Comparison of ENCODE assay signal across 20 cellular contexts in genomic region chr15:71153823-71154524, GRCh38. TPM values are rescaled to one million over a fixed set of nuclear protein-coding genes. Genes with fewer than 3 reads are reported as not detected.
DNase-seq lines count a peak whose midpoint lies in the region; ATAC-seq and TF ChIP-seq lines count a peak whose summit lies in the region.
"Had no signal": no experiment of that assay in that cellular context is flagged by ENCODE, and none has a peak within 500 bp of the region (broad histone marks: within the 10 kb centered on the region; RNA-seq: fewer than 3 reads in every experiment).

No MANE protein-coding gene starts in this region.

- H3K36me3 ChIP-seq in right atrium auricular region, result no peaks in the 10 kb centered on the region
- H3K36me3 ChIP-seq in mesenchymal stem cell (ENCODE audit: control insufficient read depth in 1 of 2, insufficient read depth in 2 of 2, low read depth in 1 of 2, low read length in 2 of 2), result peaks cover 7 to 9% of the 10 kb centered on the region in 2 experiments
- H3K36me3 ChIP-seq: SJCRH30 had no signal

- H3K27ac ChIP-seq in epithelial cell of prostate (peak overlapping the region; percentile 9), right atrium auricular region (peak overlapping the region; percentile 85 to 86), mesenchymal stem cell (ENCODE audit: low read length, poor library complexity, severe bottlenecking) (no peak overlapping the region)
- H3K27ac ChIP-seq: coronary artery, SJCRH30 had no signal

- H3K79me1 ChIP-seq in mesenchymal stem cell (replicated peaks; ENCODE audit: low read length, poor library complexity, severe bottlenecking), result peaks cover 14% of the 10 kb centered on the region

- H3K36me3 Mint-ChIP-seq in activated T-cell treated with anti-CD3 and anti-CD28 coated beads, Interleukin-2, amount 50 U/mL, for 24 hours (ENCODE audit: low read depth), result no peaks in the 10 kb centered on the region
- H3K36me3 Mint-ChIP-seq: activated naive CD4-positive, alpha-beta T cell treated with anti-CD3 and anti-CD28 coated beads, Interleukin-2, amount 50 U/mL, for 24 hours; CD8-positive, alpha-beta T cell; stimulated activated naive B cell treated with anti-CD40 and anti-IgM and Interleukin-4, amounts not matched to agents 10 μg/mL and 1 μg/mL and 100 μg/mL, for 72 hours had no signal

- no peak overlapping the region for H4K8ac ChIP-seq in mesenchymal stem cell (ENCODE audit: low read length)

- no peak overlapping the region for H3K4me2 ChIP-seq in mesenchymal stem cell (ENCODE audit: low read length, poor library complexity, severe bottlenecking)

- no peak overlapping the region for H3K9ac ChIP-seq in mesenchymal stem cell (ENCODE audit: low read length)

- no peak overlapping the region for H2BK12ac ChIP-seq in mesenchymal stem cell (ENCODE audit: low read length in 2 of 2)

- H4K91ac ChIP-seq in mesenchymal stem cell (ENCODE audit: low read length), result no peak overlapping the region

- no peak overlapping the region for H2AFZ ChIP-seq in mesenchymal stem cell (ENCODE audit: low read depth, low read length)

- no peaks in the 10 kb centered on the region for H3K9me3 Mint-ChIP-seq in activated T-cell treated with anti-CD3 and anti-CD28 coated beads, Interleukin-2, amount 50 U/mL, for 24 hours
- H3K9me3 Mint-ChIP-seq in stimulated activated naive CD8-positive, alpha-beta T cell treated with anti-CD3 and anti-CD28 coated beads, Interleukin-15, amount 100 ng/mL, for 72 hours, result no peaks in the 10 kb centered on the region
- H3K9me3 Mint-ChIP-seq: activated B cell treated with CpG ODN at 0.5 μM for 24 hours; activated naive CD4-positive, alpha-beta T cell treated with anti-CD3 and anti-CD28 coated beads, Interleukin-2, amount 50 U/mL, for 24 hours; CD8-positive, alpha-beta T cell; stimulated activated naive B cell treated with anti-CD40 and anti-IgM and Interleukin-4, amounts not matched to agents 10 μg/mL and 1 μg/mL and 100 μg/mL, for 72 hours had no signal

- H3K27me3 ChIP-seq in right atrium auricular region (no peaks in the 10 kb centered on the region), mesenchymal stem cell (ENCODE audit: control insufficient read depth in 1 of 2, insufficient read depth in 1 of 2, low read length in 2 of 2) (no peaks in the 10 kb centered on the region)
- H3K27me3 ChIP-seq: SJCRH30 had no signal

- DNase-seq in GM03348 (ENCODE audit: low spot score) (peak; percentile 14), NCI-H524 (lab: John Stamatoyannopoulos, UW) (peak; percentile 41 to 71), epithelial cell of prostate (ENCODE audit: low read depth, low spot score) (no peak), right atrium auricular region (ENCODE audit: low spot score) (no peak), AG20443 (ENCODE audit: low spot score) (no peak), mesenchymal stem cell (no peak)
- no peak for DNase-seq in activated T-cell treated with anti-CD3 and anti-CD28 coated beads, Interleukin-2, amount 50 U/mL, for 24 hours
- no peak for DNase-seq in stimulated activated naive CD8-positive, alpha-beta T cell treated with anti-CD3 and anti-CD28 coated beads, Interleukin-15, amount 100 ng/mL, for 72 hours
- DNase-seq: activated B cell treated with CpG ODN at 0.5 μM for 24 hours; activated T-cell treated with anti-CD3 and anti-CD28 coated beads, Interleukin-2, amount 50 U/mL, for 48 hours; CD8-positive, alpha-beta T cell; DMS79 treated with DMSO at 0.1 percent for 48 hours; KG1; MV-4-11; NCI-H1930; SJCRH30; stimulated activated naive B cell treated with anti-CD40 and anti-IgM and Interleukin-4, amounts not matched to agents 10 μg/mL and 1 μg/mL and 100 μg/mL, for 72 hours; T-helper 17 cell had no signal

- H2BK5ac ChIP-seq in mesenchymal stem cell (ENCODE audit: low read depth, low read length, poor library complexity, severe bottlenecking), result no peak overlapping the region

- H3K27ac Mint-ChIP-seq in activated T-cell treated with anti-CD3 and anti-CD28 coated beads, Interleukin-2, amount 50 U/mL, for 24 hours, result no peak overlapping the region
- H3K27ac Mint-ChIP-seq in stimulated activated naive CD8-positive, alpha-beta T cell treated with anti-CD3 and anti-CD28 coated beads, Interleukin-15, amount 100 ng/mL, for 72 hours, result no peak overlapping the region
- H3K27ac Mint-ChIP-seq: activated B cell treated with CpG ODN at 0.5 μM for 24 hours; activated naive CD4-positive, alpha-beta T cell treated with anti-CD3 and anti-CD28 coated beads, Interleukin-2, amount 50 U/mL, for 24 hours; CD8-positive, alpha-beta T cell; stimulated activated naive B cell treated with anti-CD40 and anti-IgM and Interleukin-4, amounts not matched to agents 10 μg/mL and 1 μg/mL and 100 μg/mL, for 72 hours; T-helper 17 cell had no signal

- no peak overlapping the region for H3K18ac ChIP-seq in mesenchymal stem cell (ENCODE audit: low read depth in 1 of 2, low read length in 2 of 2)

- H3K4me1 ChIP-seq in right atrium auricular region (peaks cover 0 to 49% of the 10 kb centered on the region in 2 donors), mesenchymal stem cell (ENCODE audit: control insufficient read depth, insufficient read depth, low read depth, low read length) (peaks cover 11% of the 10 kb centered on the region)
- H3K4me1 ChIP-seq: SJCRH30 had no signal

- H3K4me3 Mint-ChIP-seq in activated T-cell treated with anti-CD3 and anti-CD28 coated beads, Interleukin-2, amount 50 U/mL, for 24 hours, result no peak overlapping the region
- H3K4me3 Mint-ChIP-seq in stimulated activated naive CD8-positive, alpha-beta T cell treated with anti-CD3 and anti-CD28 coated beads, Interleukin-15, amount 100 ng/mL, for 72 hours, result no peak overlapping the region
- H3K4me3 Mint-ChIP-seq: activated B cell treated with CpG ODN at 0.5 μM for 24 hours; activated naive CD4-positive, alpha-beta T cell treated with anti-CD3 and anti-CD28 coated beads, Interleukin-2, amount 50 U/mL, for 24 hours; CD8-positive, alpha-beta T cell; stimulated activated naive B cell treated with anti-CD40 and anti-IgM and Interleukin-4, amounts not matched to agents 10 μg/mL and 1 μg/mL and 100 μg/mL, for 72 hours; T-helper 17 cell had no signal

- no peak for ATAC-seq in stimulated activated naive CD8-positive, alpha-beta T cell treated with anti-CD3 and anti-CD28 coated beads, Interleukin-15, amount 100 ng/mL, for 72 hours
- ATAC-seq: CD8-positive, alpha-beta T cell; stimulated activated naive B cell treated with anti-CD40 and anti-IgM and Interleukin-4, amounts not matched to agents 10 μg/mL and 1 μg/mL and 100 μg/mL, for 72 hours; T-helper 17 cell had no signal

- no peak overlapping the region for H2AK5ac ChIP-seq in mesenchymal stem cell (ENCODE audit: low read length, severe bottlenecking)

- H3K4me3 ChIP-seq in right atrium auricular region (no peak overlapping the region), mesenchymal stem cell (ENCODE audit: insufficient read depth in 1 of 2, low read depth in 1 of 2, low read length in 2 of 2) (no peak overlapping the region)
- H3K4me3 ChIP-seq: coronary artery, SJCRH30 had no signal

- H3K4me1 Mint-ChIP-seq in activated T-cell treated with anti-CD3 and anti-CD28 coated beads, Interleukin-2, amount 50 U/mL, for 24 hours (ENCODE audit: low read depth), result no peaks in the 10 kb centered on the region
- H3K4me1 Mint-ChIP-seq in stimulated activated naive CD8-positive, alpha-beta T cell treated with anti-CD3 and anti-CD28 coated beads, Interleukin-15, amount 100 ng/mL, for 72 hours, result no peaks in the 10 kb centered on the region
- H3K4me1 Mint-ChIP-seq: activated B cell treated with CpG ODN at 0.5 μM for 24 hours; activated naive CD4-positive, alpha-beta T cell treated with anti-CD3 and anti-CD28 coated beads, Interleukin-2, amount 50 U/mL, for 24 hours; stimulated activated naive B cell treated with anti-CD40 and anti-IgM and Interleukin-4, amounts not matched to agents 10 μg/mL and 1 μg/mL and 100 μg/mL, for 72 hours; T-helper 17 cell had no signal

- peaks cover 11% of the 10 kb centered on the region for H3K27me3 Mint-ChIP-seq in activated T-cell treated with anti-CD3 and anti-CD28 coated beads, Interleukin-2, amount 50 U/mL, for 24 hours
- H3K27me3 Mint-ChIP-seq in stimulated activated naive CD8-positive, alpha-beta T cell treated with anti-CD3 and anti-CD28 coated beads, Interleukin-15, amount 100 ng/mL, for 72 hours, result peaks cover 13% of the 10 kb centered on the region
- H3K27me3 Mint-ChIP-seq: activated B cell treated with CpG ODN at 0.5 μM for 24 hours; stimulated activated naive B cell treated with anti-CD40 and anti-IgM and Interleukin-4, amounts not matched to agents 10 μg/mL and 1 μg/mL and 100 μg/mL, for 72 hours had no signal

- H2BK15ac ChIP-seq in mesenchymal stem cell (ENCODE audit: low read depth, poor library complexity, severe bottlenecking), result no peak overlapping the region

- H2BK120ac ChIP-seq in mesenchymal stem cell (ENCODE audit: low read depth, low read length), result no peak overlapping the region

- no peak overlapping the region for H3K4ac ChIP-seq in mesenchymal stem cell (ENCODE audit: low read depth in 1 of 2, low read length in 2 of 2)

- no peak overlapping the region for H3K14ac ChIP-seq in mesenchymal stem cell (ENCODE audit: low read length in 2 of 2)

- H3K23ac ChIP-seq in mesenchymal stem cell (ENCODE audit: low read length in 2 of 2), result no peak overlapping the region

- 91% methylated on average over 6 of the region's 8 CpGs for WGBS in mesenchymal stem cell

- H3K9me3 ChIP-seq in right atrium auricular region (no peaks in the 10 kb centered on the region), mesenchymal stem cell (ENCODE audit: control insufficient read depth, low read length) (no peaks in the 10 kb centered on the region)
- H3K9me3 ChIP-seq: SJCRH30 had no signal

- TF ChIP-seq CTCF in right atrium auricular region (IDR thresholded peaks at IDR 0.05), result no peak

RNA-seq across cellular contexts. Expression of gene THSD4, which starts 38.7 kb away (rescaled TPM):
- 10 to 100 TPM; 41.2 to 85.3 TPM for total RNA-seq in right atrium auricular region
- 5.7 TPM for polyA plus RNA-seq in mesenchymal stem cell (2013, experiment 1 of 2)
- polyA plus RNA-seq in mesenchymal stem cell (2013, experiment 2 of 2), result 5.6 TPM
- total RNA-seq: activated B cell treated with CpG ODN at 0.5 μM for 24 hours; CD8-positive, alpha-beta T cell; T-helper 17 cell had no signal

Comparison
In these comparisons a context has a peak if more than half of its experiments do, and no peak if none do; other contexts are left out.
1. DNase-seq: peak in GM03348 (single experiment) and NCI-H524 (2 of 2); none in epithelial cell of prostate (single experiment), right atrium auricular region (single experiment), AG20443 (single experiment), activated T-cell treated with anti-CD3 and anti-CD28 coated beads, Interleukin-2, amount 50 U/mL, for 24 hours (single experiment), stimulated activated naive CD8-positive, alpha-beta T cell treated with anti-CD3 and anti-CD28 coated beads, Interleukin-15, amount 100 ng/mL, for 72 hours (0 of 2) and mesenchymal stem cell (single experiment).